ENCODE assay signal across 14 cellular contexts in genomic region chr17:83186751-83187421, GRCh38.
DNase-seq lines count a peak whose midpoint lies in the region; ATAC-seq and TF ChIP-seq lines count a peak whose summit lies in the region.
"Had no signal": no experiment of that assay in that cellular context is flagged by ENCODE, and none has a peak within 500 bp of the region (broad histone marks: within the 10 kb centered on the region; RNA-seq: fewer than 3 reads in every experiment).

No MANE protein-coding gene starts in this region.

- H4K20me1 ChIP-seq in mammary epithelial cell (ENCODE audit: insufficient read depth, low read length): no peaks in the 10 kb centered on the region
- H4K20me1 ChIP-seq: BLaER1 treated with 17β-estradiol and CSF1 and Interleukin-3, amounts not matched to agents 10 nM and 100 nM had no signal

- in situ Hi-C loops in mammary epithelial cell (cut with MboI; ENCODE audit: low sequenced_read_pairs in 2 of 2): no loop called here

- dilution Hi-C loops in mammary epithelial cell (cut with HindIII; ENCODE audit: low sequenced_read_pairs): no loop called here

- DNase-seq in breast epithelium (ENCODE audit: low spot score in 2 of 2) (peak; percentile 7 to 12), mammary epithelial cell (no peak), RWPE2 (ENCODE audit: low spot score) (peak; percentile 19), body of pancreas (peak in 3 of 4 donors; percentile 1), sciatic nerve (ENCODE audit: low spot score) (peak; percentile 40), DMS79 treated with DMSO at 0.1 percent for 48 hours (lab: John Stamatoyannopoulos, UW) (no peak)
- DNase-seq: KG1, NCI-H1048, NCI-H2227 treated with DMSO at 0.1 percent for 48 hours, NCI-H526 had no signal

- H3K27me3 ChIP-seq in breast epithelium: no peaks in the 10 kb centered on the region
- no peaks in the 10 kb centered on the region for H3K27me3 ChIP-seq in mammary epithelial cell (ENCODE audit: insufficient read depth, low read length)
- no peaks in the 10 kb centered on the region for H3K27me3 ChIP-seq in RWPE2 (ENCODE audit: insufficient read depth, poor library complexity, severe bottlenecking)
- H3K27me3 ChIP-seq in body of pancreas: no peaks in the 10 kb centered on the region
- H3K27me3 ChIP-seq: BLaER1 treated with 17β-estradiol and CSF1 and Interleukin-3, amounts not matched to agents 10 nM and 100 nM had no signal

- no peak overlapping the region for H3K9ac ChIP-seq in mammary epithelial cell (ENCODE audit: insufficient read depth, low read length)
- H3K9ac ChIP-seq: BLaER1 treated with 17β-estradiol and CSF1 and Interleukin-3, amounts not matched to agents 10 nM and 100 nM had no signal

- TF ChIP-seq CTCF in breast epithelium (IDR thresholded peaks at IDR 0.05): no peak
- TF ChIP-seq CTCF in mammary epithelial cell (conservative IDR thresholded peaks at IDR 0.05 in 1 of 2, IDR thresholded peaks at IDR 0.05 in 1 of 2; ENCODE audit: extremely low read depth in 1 of 2, insufficient read depth in 1 of 2, low read depth in 1 of 2, low read length in 2 of 2): no peak
- no peak for TF ChIP-seq CTCF in RWPE2 (IDR thresholded peaks at IDR 0.05; ENCODE audit: poor library complexity, severe bottlenecking)
- no peak for TF ChIP-seq CTCF in body of pancreas (IDR thresholded peaks at IDR 0.05)

- WGBS in mammary epithelial cell (ENCODE audit: low coverage, missing lambda C conversion rate): 94% methylated on average over 3 of the region's 3 CpGs
- 80 to 93% methylated on average over 2 to 3 of the region's 3 CpGs for WGBS in body of pancreas, 2 donors

- H3K4me1 ChIP-seq in breast epithelium (no peaks in the 10 kb centered on the region), mammary epithelial cell (ENCODE audit: insufficient read depth, low read length) (no peaks in the 10 kb centered on the region), RWPE2 (ENCODE audit: insufficient read depth, poor library complexity, severe bottlenecking) (no peaks in the 10 kb centered on the region), body of pancreas (no peaks in the 10 kb centered on the region)

- H3K4me3 ChIP-seq in breast epithelium: no peak overlapping the region
- H3K4me3 ChIP-seq in mammary epithelial cell (replicated peaks in 1 of 3; ENCODE audit: insufficient read depth in 1 of 3, low read depth in 2 of 3, low read length in 3 of 3): no peak overlapping the region
- no peak overlapping the region for H3K4me3 ChIP-seq in RWPE2 (ENCODE audit: severe bottlenecking)
- no peak overlapping the region for H3K4me3 ChIP-seq in body of pancreas
- H3K4me3 ChIP-seq: BLaER1 treated with 17β-estradiol and CSF1 and Interleukin-3, amounts not matched to agents 10 nM and 100 nM had no signal

- CTCF ChIA-PET in mammary epithelial cell (lab: Charles Lee; ENCODE audit: low non-redundant PET): no interaction called here

- no peak overlapping the region for H2AFZ ChIP-seq in mammary epithelial cell (ENCODE audit: low read depth, low read length)

- H3K36me3 ChIP-seq in breast epithelium: no peaks in the 10 kb centered on the region
- no peaks in the 10 kb centered on the region for H3K36me3 ChIP-seq in mammary epithelial cell (ENCODE audit: insufficient read depth, low read length)
- no peaks in the 10 kb centered on the region for H3K36me3 ChIP-seq in RWPE2 (ENCODE audit: low read depth)
- H3K36me3 ChIP-seq in body of pancreas (replicated peaks in 1 of 2; ENCODE audit: insufficient read depth in 1 of 2, low read depth in 2 of 2): no peaks in the 10 kb centered on the region
- H3K36me3 ChIP-seq: BLaER1 treated with 17β-estradiol and CSF1 and Interleukin-3, amounts not matched to agents 10 nM and 100 nM had no signal

- H3K79me2 ChIP-seq in mammary epithelial cell (ENCODE audit: insufficient read depth, low read length): no peaks in the 10 kb centered on the region

- ATAC-seq in RWPE2 (ENCODE audit: low read depth) (no peak), body of pancreas (no peak), sciatic nerve (no peak), GM18517 (IDR thresholded peaks at IDR 0.05; ENCODE audit: unreplicated experiment) (no peak), GM21786 (IDR thresholded peaks at IDR 0.05; ENCODE audit: unreplicated experiment) (no peak)

- H3K9me3 ChIP-seq in breast epithelium (peaks cover 0 to 6% of the 10 kb centered on the region in 2 donors), mammary epithelial cell (replicated peaks; ENCODE audit: insufficient read depth, low read length) (no peaks in the 10 kb centered on the region), RWPE2 (ENCODE audit: severe bottlenecking) (no peaks in the 10 kb centered on the region), body of pancreas (no peaks in the 10 kb centered on the region)

- no peak overlapping the region for H3K4me2 ChIP-seq in mammary epithelial cell (ENCODE audit: insufficient read depth, low read depth, low read length)
- H3K4me2 ChIP-seq: BLaER1 treated with 17β-estradiol and CSF1 and Interleukin-3, amounts not matched to agents 10 nM and 100 nM had no signal

- intact Hi-C loops in breast epithelium (cut with DNase I; ENCODE audit: low total_unique reads) (no loop called here), mammary epithelial cell (cut with micrococcal nuclease) (no loop called here), body of pancreas (cut with DNase I) (no loop called here), sciatic nerve (cut with DNase I) (no loop called here)

- BruUV-seq in mammary epithelial cell (replicated peaks; lab: Mats Ljungman, UMichigan): no TSS peak

- no peak overlapping the region for H3K27ac ChIP-seq in breast epithelium
- H3K27ac ChIP-seq in mammary epithelial cell (ENCODE audit: insufficient read depth, low read depth, low read length): no peak overlapping the region
- no peak overlapping the region for H3K27ac ChIP-seq in RWPE2 (ENCODE audit: poor library complexity, severe bottlenecking)
- no peak overlapping the region for H3K27ac ChIP-seq in body of pancreas
- H3K27ac ChIP-seq: BLaER1 treated with 17β-estradiol and CSF1 and Interleukin-3, amounts not matched to agents 10 nM and 100 nM; RWPE1 had no signal

- TF ChIP-seq POLR2A in breast epithelium (IDR thresholded peaks at IDR 0.05) (no peak), body of pancreas (IDR thresholded peaks at IDR 0.05) (no peak)

Comparison
In these comparisons a context has a peak if more than half of its experiments do, and no peak if none do; other contexts are left out.
1. DNase-seq: peak in breast epithelium (2 of 2), RWPE2 (single experiment), body of pancreas (3 of 4) and sciatic nerve (single experiment); none in mammary epithelial cell (single experiment) and DMS79 treated with DMSO at 0.1 percent for 48 hours (single experiment).